In the genomic region with DNA sequence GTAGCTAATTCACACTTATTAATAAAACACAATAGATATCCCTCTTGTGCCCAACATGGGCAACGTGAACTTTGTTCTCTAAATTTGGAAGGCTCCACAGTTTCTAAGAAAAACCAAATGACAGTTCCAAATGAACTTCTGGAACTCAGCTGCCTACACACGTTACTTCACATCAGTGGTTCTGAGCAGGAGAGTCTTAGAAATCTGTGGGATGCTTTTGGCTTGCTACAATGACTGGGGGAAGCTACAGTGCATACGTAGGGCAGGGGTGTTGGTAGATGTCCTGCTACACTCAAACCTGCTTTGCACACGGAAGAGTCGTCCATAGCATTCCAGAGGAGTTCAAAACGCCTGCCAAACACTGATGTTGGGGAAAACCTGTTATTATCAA, we compare ENCODE assay signal across 15 cellular contexts. TPM values are rescaled to one million over a fixed set of nuclear protein-coding genes. Genes with fewer than 3 reads are reported as not detected.
DNase-seq lines count a peak whose midpoint lies in the region; ATAC-seq and TF ChIP-seq lines count a peak whose summit lies in the region.
"Had no signal": no experiment of that assay in that cellular context is flagged by ENCODE, and none has a peak within 500 bp of the region (broad histone marks: within the 10 kb centered on the region; RNA-seq: fewer than 3 reads in every experiment).

No MANE protein-coding gene starts in this region.

- no peak overlapping the region for H3K9ac ChIP-seq in OCI-LY3 (ENCODE audit: low read length)

- intact Hi-C loops in heart left ventricle (cut with DNase I) (no loop called here), stomach (cut with DNase I; ENCODE audit: low total_unique reads) (no loop called here)

- H3K9me3 ChIP-seq in OCI-LY3 (ENCODE audit: insufficient read depth, low read length) = no peaks in the 10 kb centered on the region
- H3K9me3 ChIP-seq in heart left ventricle = no peaks in the 10 kb centered on the region
- no peaks in the 10 kb centered on the region for H3K9me3 ChIP-seq in stomach
- H3K9me3 ChIP-seq: HAP-1 had no signal

- peak overlapping the region; percentile 61 for H3K4me2 ChIP-seq in OCI-LY3 (ENCODE audit: low read length)

- DNase-seq in heart left ventricle (no peak), stomach (no peak)
- DNase-seq in activated naive CD4-positive, alpha-beta T cell treated with Interleukin-2 at 50 U/mL for 16 hours = no peak
- DNase-seq: activated CD4-positive, alpha-beta T cell treated with anti-CD3 and anti-CD28 coated beads for 1 hour; activated T-cell treated with anti-CD3 and anti-CD28 coated beads, Interleukin-2, amount 50 U/mL, for 48 hours; left colon; NCI-H187 treated with DMSO at 0.1 percent for 48 hours; NCI-H526; stimulated activated CD4-positive, alpha-beta T cell treated with anti-CD3 and anti-CD28 coated beads, Interleukin-15, amount 100 ng/mL, for 24 hours had no signal

- H3K36me3 ChIP-seq in OCI-LY3 (replicated peaks; ENCODE audit: low read depth, low read length) (peaks cover 81% of the 10 kb centered on the region), heart left ventricle (peaks cover 0 to 85% (median 75%) of the 10 kb centered on the region in 9 donors), stomach (peaks cover 47 to 77% (median 72%) of the 10 kb centered on the region in 4 donors)

- no peak for TF ChIP-seq EP300 in stomach (IDR thresholded peaks at IDR 0.05)

- H3K27ac ChIP-seq in OCI-LY3 (ENCODE audit: low read length) = peak overlapping the region; percentile 71
- peak overlapping the region in 10 of 12 donors; percentile 1 to 68 (median 34) for H3K27ac ChIP-seq in heart left ventricle
- H3K27ac ChIP-seq in stomach = peak overlapping the region in 3 of 5 donors; percentile 25 to 73 (median 44)
- H3K27ac ChIP-seq: C4-2B had no signal

- H3K4me3 ChIP-seq in GM08714 (ENCODE audit: low read length) (peak overlapping the region; percentile 51; the same call in 1 of the 2 replicates), OCI-LY3 (ENCODE audit: low read length) (peak overlapping the region; percentile 24), heart left ventricle (no peak overlapping the region), stomach (no peak overlapping the region)
- H3K4me3 ChIP-seq: HAP-1 had no signal

- 39 to 54% (median 47%) methylated on average over 6 of the region's 6 CpGs for WGBS in heart left ventricle, 4 donors
- WGBS in stomach, 5 donors = 29 to 42% (median 32%) methylated on average over 6 of the region's 6 CpGs

- no peak overlapping the region for H2AFZ ChIP-seq in OCI-LY3 (ENCODE audit: low read depth, low read length)

- peaks cover 61% of the 10 kb centered on the region for H3K4me1 ChIP-seq in OCI-LY3 (ENCODE audit: low read length)
- peaks cover 0 to 74% (median 44%) of the 10 kb centered on the region in 12 donors for H3K4me1 ChIP-seq in heart left ventricle
- peaks cover 67 to 100% (median 90%) of the 10 kb centered on the region in 4 donors for H3K4me1 ChIP-seq in stomach
- H3K4me1 ChIP-seq: HAP-1 had no signal

- H3K27me3 ChIP-seq in OCI-LY3 (ENCODE audit: low read depth, low read length) (no peaks in the 10 kb centered on the region), heart left ventricle (no peaks in the 10 kb centered on the region), stomach (no peaks in the 10 kb centered on the region)

- TF ChIP-seq CTCF in OCI-LY3 (IDR thresholded peaks at IDR 0.05; ENCODE audit: low read depth, low read length) (no peak), heart left ventricle (IDR thresholded peaks at IDR 0.05) (no peak), stomach (IDR thresholded peaks at IDR 0.05) (no peak)

- peaks cover 72% of the 10 kb centered on the region for H4K20me1 ChIP-seq in OCI-LY3 (ENCODE audit: insufficient read depth, low read length)

- no peak for TF ChIP-seq POLR2A in heart left ventricle (IDR thresholded peaks at IDR 0.05)
- no peak for TF ChIP-seq POLR2A in stomach (IDR thresholded peaks at IDR 0.05)

- H3K79me2 ChIP-seq in OCI-LY3 (ENCODE audit: low read length) = peaks cover 98% of the 10 kb centered on the region

- peak in 3 of 4 donors; percentile 39 to 54 (median 45) for ATAC-seq in heart left ventricle
- ATAC-seq in HG02798 (IDR thresholded peaks at IDR 0.05; ENCODE audit: poor library complexity, unreplicated experiment) = no peak
- ATAC-seq in HG02759 (IDR thresholded peaks at IDR 0.05; ENCODE audit: unreplicated experiment) = no peak
- ATAC-seq: left colon had no signal

RNA-seq across cellular contexts. Expression of a gene that starts 8.0 kb away (rescaled TPM):
- total RNA-seq in heart left ventricle = 10 to 100 TPM; 18.9 to 29.3 (median 25.9) TPM
- polyA plus RNA-seq in heart left ventricle = 10 to 100 TPM; 23.6 to 53.1 TPM
- 10 to 100 TPM; 24.1 to 72.9 (median 51.1) TPM for total RNA-seq in stomach
- 10 to 100 TPM; 27.0 to 42.9 (median 41.3) TPM for polyA plus RNA-seq in stomach

Comparison
In these comparisons a context has a peak if more than half of its experiments do, and no peak if none do; other contexts are left out.
1. H3K4me3 ChIP-seq: peak in GM08714 (single experiment) and OCI-LY3 (single experiment); none in heart left ventricle (0 of 12) and stomach (0 of 4).
2. ATAC-seq: peak in heart left ventricle (3 of 4); none in HG02798 (single experiment) and HG02759 (single experiment).
3. Peak in every context shown above with its lines, with median percentiles within 50 percentile points of each other: H3K27ac ChIP-seq.